ENCODE assay signal across 8 cellular contexts in genomic region chr20:58458342-58459057, GRCh38. TPM values are rescaled to one million over a fixed set of nuclear protein-coding genes. Genes with fewer than 3 reads are reported as not detected.
DNase-seq lines count a peak whose midpoint lies in the region; ATAC-seq, FAIRE-seq and TF ChIP-seq lines count a peak whose summit lies in the region.

No MANE protein-coding gene starts in this region.

- no peak overlapping the region for H2BK15ac ChIP-seq in neuronal stem cell (ENCODE audit: low read length)

- TF ChIP-seq EP300 in transverse colon (IDR thresholded peaks at IDR 0.05; ENCODE audit: low read depth), result no peak

- 77% methylated on average over 15 to 16 of the region's 16 CpGs for WGBS in transverse colon (ENCODE audit: low coverage in 1 of 2), 2 donors
- WGBS in adrenal gland, 4 donors, result 89 to 91% (median 91%) methylated on average over 12 to 16 of the region's 16 CpGs
- no CpG with 5 or more reads among the region's 16 CpGs for WGBS in neuronal stem cell (ENCODE audit: extremely low coverage in 2 of 2, insufficient read length in 2 of 2, insufficient replicate concordance in 1 of 2), 2 donors

- intact Hi-C loops in transverse colon (cut with DNase I; ENCODE audit: low total_unique reads) (no loop called here), adrenal gland (cut with DNase I) (no loop called here)

- H3K36me3 ChIP-seq in transverse colon (no peaks in the 10 kb centered on the region), adrenal gland (replicated peaks in 1 of 2) (no peaks in the 10 kb centered on the region), neuronal stem cell (replicated peaks in 1 of 2; ENCODE audit: control insufficient read depth in 2 of 2, insufficient read depth in 2 of 2, low read length in 2 of 2) (peaks cover 0 to 4% of the 10 kb centered on the region in 2 donors)

- peak; percentile 80 for FAIRE-seq in GM12891 (lab: Jason Lieb, UNC)

- ATAC-seq in GM21390 (IDR thresholded peaks at IDR 0.05; ENCODE audit: unreplicated experiment), result peak; percentile 97
- ATAC-seq in HG03432 (IDR thresholded peaks at IDR 0.05; ENCODE audit: unreplicated experiment), result peak; percentile 98

- H2AK5ac ChIP-seq in neuronal stem cell (ENCODE audit: low read depth, low read length), result no peak overlapping the region

- H3K14ac ChIP-seq in neuronal stem cell (ENCODE audit: low read length), result no peak overlapping the region

- no peak overlapping the region for H2BK12ac ChIP-seq in neuronal stem cell (ENCODE audit: low read length)

- in situ Hi-C loops in transverse colon (cut with MboI; ENCODE audit: low pct_ligation_motif_present in 1 of 4, low pct_unique_long_range_greater_than_20kb in 1 of 4, low sequenced_read_pairs in 3 of 4), result no loop called here

- no peak for TF ChIP-seq POLR2A in GM12891 (IDR thresholded peaks at IDR 0.05; ENCODE audit: low read depth, low read length)
- no peak for TF ChIP-seq POLR2A in transverse colon (IDR thresholded peaks at IDR 0.05)
- no peak for TF ChIP-seq POLR2A in adrenal gland (IDR thresholded peaks at IDR 0.05)

- TF ChIP-seq CTCF in epithelial cell of esophagus (IDR thresholded peaks at IDR 0.05; ENCODE audit: insufficient read depth, low read depth, low read length, missing control alignments), result no peak
- TF ChIP-seq CTCF in transverse colon (IDR thresholded peaks at IDR 0.05), result no peak
- no peak for TF ChIP-seq CTCF in adrenal gland (IDR thresholded peaks at IDR 0.05)

- peak; percentile 66 for DNase-seq in GM12891 (ENCODE audit: insufficient read length, low spot score)
- peak; percentile 54 for DNase-seq in epithelial cell of esophagus (ENCODE audit: low read depth)
- no peak for DNase-seq in transverse colon
- no peak for DNase-seq in adrenal gland
- DNase-seq in pons (ENCODE audit: low spot score), result no peak
- no peak for DNase-seq in neuronal stem cell (ENCODE audit: low spot score)

- no peak overlapping the region for H4K91ac ChIP-seq in neuronal stem cell (ENCODE audit: low read depth, low read length, poor library complexity)

- no peak overlapping the region for H4K8ac ChIP-seq in neuronal stem cell (ENCODE audit: low read depth, low read length)

- H3K4me1 ChIP-seq in transverse colon (no peaks in the 10 kb centered on the region), adrenal gland (replicated peaks in 1 of 2) (no peaks in the 10 kb centered on the region), neuronal stem cell (ENCODE audit: control insufficient read depth in 2 of 2, insufficient read depth in 1 of 2, low read depth in 1 of 2, low read length in 2 of 2) (peaks cover 0 to 4% of the 10 kb centered on the region in 2 donors)

- H3K18ac ChIP-seq in neuronal stem cell (ENCODE audit: low read length), result no peak overlapping the region

- H2BK5ac ChIP-seq in neuronal stem cell (ENCODE audit: low read length), result no peak overlapping the region

- no peak overlapping the region for H2BK120ac ChIP-seq in neuronal stem cell (ENCODE audit: low read depth, low read length)

- H3K9me3 ChIP-seq in transverse colon (no peaks in the 10 kb centered on the region), adrenal gland (replicated peaks in 1 of 3) (no peaks in the 10 kb centered on the region), neuronal stem cell (replicated peaks in 1 of 2; ENCODE audit: control insufficient read depth in 2 of 2, insufficient read depth in 1 of 2, low read depth in 1 of 2, low read length in 2 of 2) (peaks cover 0 to 14% of the 10 kb centered on the region in 2 donors)

- H3K4ac ChIP-seq in neuronal stem cell (ENCODE audit: low read length), result no peak overlapping the region

- H3K4me2 ChIP-seq in neuronal stem cell (ENCODE audit: insufficient read depth, low read length, poor library complexity, severe bottlenecking), result no peak overlapping the region

- no peak overlapping the region for H2AFZ ChIP-seq in neuronal stem cell (ENCODE audit: low read length)

- no peak overlapping the region for H3K9ac ChIP-seq in neuronal stem cell (ENCODE audit: low read depth, low read length, poor library complexity)

- H3K79me1 ChIP-seq in neuronal stem cell (ENCODE audit: low read depth, low read length), result no peaks in the 10 kb centered on the region

- no peak overlapping the region for H3K23ac ChIP-seq in neuronal stem cell (ENCODE audit: low read depth, low read length, poor library complexity)

- no peak overlapping the region for H3K4me3 ChIP-seq in epithelial cell of esophagus (ENCODE audit: low read length)
- H3K4me3 ChIP-seq in transverse colon, result no peak overlapping the region
- H3K4me3 ChIP-seq in adrenal gland, result no peak overlapping the region
- no peak overlapping the region for H3K4me3 ChIP-seq in neuronal stem cell (ENCODE audit: low read length in 2 of 2)

- no peak overlapping the region for H3K27ac ChIP-seq in transverse colon
- H3K27ac ChIP-seq in adrenal gland, result peak overlapping the region in 1 of 5 donors; percentile 65
- H3K27ac ChIP-seq in neuronal stem cell (replicated peaks; ENCODE audit: low read length), result no peak overlapping the region

- H3K27me3 ChIP-seq in transverse colon (no peaks in the 10 kb centered on the region), adrenal gland (no peaks in the 10 kb centered on the region), neuronal stem cell (ENCODE audit: control insufficient read depth in 3 of 3, insufficient read depth in 3 of 3, low read depth in 1 of 3, low read length in 3 of 3) (no peaks in the 10 kb centered on the region)

TF ChIP-seq in GM12891, 5 proteins besides CTCF, POLR2A, EP300 and RAD21:
- TF ChIP-seq POU2F2 (IDR thresholded peaks at IDR 0.05; ENCODE audit: low read depth, low read length) (peak; percentile 69; the same call in 1 of the 2 replicates), POLR2AphosphoS5 (IDR thresholded peaks at IDR 0.05; ENCODE audit: low read depth, low read length) (no peak), TAF1 (IDR thresholded peaks at IDR 0.05; ENCODE audit: low read depth, low read length) (no peak), SPI1 (IDR thresholded peaks at IDR 0.05; ENCODE audit: low read depth, low read length) (peak; percentile 99), PAX5 (IDR thresholded peaks at IDR 0.05; ENCODE audit: insufficient read depth, low read length, severe bottlenecking) (peak; percentile 7)

RNA-seq across cellular contexts. Expression of gene APCDD1L, which starts 56.7 kb away (rescaled TPM):
- not detected for polyA plus RNA-seq in GM12891 (2012; ENCODE audit: low read depth, missing spikeins)
- total RNA-seq in transverse colon, result under 1 TPM in 1 of 4 donors, not detected in 3; 0.16 TPM
- total RNA-seq in adrenal gland, result under 1 TPM in 4 of 8 donors, not detected in 4; 0.27 to 0.96 (median 0.62) TPM
- polyA plus RNA-seq in adrenal gland, result under 1 TPM; 0.16 to 0.27 (median 0.16) TPM
- 0.04 TPM for polyA plus RNA-seq in neuronal stem cell (2013, experiment 1 of 2)
- polyA plus RNA-seq in neuronal stem cell (2013, experiment 2 of 2), result 0.03 TPM

Comparison
In these comparisons a context has a peak if more than half of its experiments do, and no peak if none do; other contexts are left out.
1. DNase-seq: peak in GM12891 (single experiment) and epithelial cell of esophagus (single experiment); none in transverse colon (single experiment), adrenal gland (0 of 7), pons (single experiment) and neuronal stem cell (single experiment).